11 cellular contexts compared by ENCODE assay signal in the genomic region with DNA sequence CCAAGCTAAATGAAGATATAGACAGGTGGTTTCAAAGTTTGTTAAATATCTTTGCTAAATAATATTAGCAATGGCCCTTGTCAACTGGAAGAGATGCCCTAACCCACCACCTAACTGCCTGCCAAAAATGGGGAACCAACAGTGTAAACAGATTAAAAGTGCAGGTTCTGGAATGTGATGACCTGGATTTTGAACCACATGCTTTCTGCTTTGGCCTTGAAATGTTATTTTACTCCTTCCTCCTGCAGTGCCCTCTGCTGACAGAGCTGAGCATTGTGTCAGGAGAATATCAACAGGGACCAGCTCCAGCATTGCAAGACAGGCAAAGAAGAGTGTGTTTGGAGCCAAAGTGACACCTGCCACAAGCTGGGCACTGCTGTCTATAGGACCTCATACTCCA.
DNase-seq lines count a peak whose midpoint lies in the region; ATAC-seq, FAIRE-seq and TF ChIP-seq lines count a peak whose summit lies in the region.
"Had no signal": no experiment of that assay in that cellular context is flagged by ENCODE, and none has a peak within 500 bp of the region (broad histone marks: within the 10 kb centered on the region; RNA-seq: fewer than 3 reads in every experiment).

No MANE protein-coding gene starts in this region.

- H3K79me2 ChIP-seq in KMS-11 (ENCODE audit: insufficient read depth, low read depth) (no peaks in the 10 kb centered on the region), GM12878 (ENCODE audit: control insufficient read depth, insufficient read depth, low read length) (no peaks in the 10 kb centered on the region)

- TF ChIP-seq CTCF in KMS-11 (conservative IDR thresholded peaks at IDR 0.05; ENCODE audit: low read depth, low read length) = peak; percentile 42
- TF ChIP-seq CTCF in GM12878 (IDR thresholded peaks at IDR 0.05 in 2 of 3, conservative IDR thresholded peaks at IDR 0.05 in 1 of 3; ENCODE audit: control insufficient read depth in 2 of 3, extremely low read depth in 1 of 3, insufficient read depth in 1 of 3, low read depth in 3 of 3, low read length in 3 of 3) = peak; percentile 15 to 43 (median 41); a peak in 4 of 6 replicates
- TF ChIP-seq CTCF in mucosa of descending colon (IDR thresholded peaks at IDR 0.05) = no peak

- H3K4me3 Mint-ChIP-seq in stimulated activated effector memory CD8-positive, alpha-beta T cell treated with anti-CD3 and anti-CD28 coated beads, Interleukin-12 subunit alpha, Interleukin-12 subunit beta, amount 100 ng/mL, for 72 hours = no peak overlapping the region
- H3K4me3 Mint-ChIP-seq: naive B cell had no signal

- H3K4me3 ChIP-seq in KMS-11 (IDR thresholded peaks at IDR 0.05; ENCODE audit: insufficient read depth, low read depth, low read length) (no peak overlapping the region), GM12878 (no peak overlapping the region), mucosa of descending colon (no peak overlapping the region)

- H3K27me3 ChIP-seq in KMS-11 (ENCODE audit: insufficient read depth, low read depth) (no peaks in the 10 kb centered on the region), GM12878 (replicated peaks in 1 of 2; ENCODE audit: control insufficient read depth in 2 of 2, insufficient read depth in 2 of 2, low read length in 1 of 2) (no peaks in the 10 kb centered on the region)

- peak; percentile 21 for DNase-seq in SIG-M5 treated with dmso at 0.1 percent for 504 hours (lab: John Stamatoyannopoulos, UW; ENCODE audit: unreplicated experiment)
- DNase-seq in SIG-M5 (lab: John Stamatoyannopoulos, UW) = no peak
- DNase-seq in GM12878 (ENCODE audit: low read depth, low spot score) = no peak
- no peak for DNase-seq in mucosa of descending colon
- DNase-seq in stimulated activated effector memory CD8-positive, alpha-beta T cell treated with anti-CD3 and anti-CD28 coated beads, Interleukin-12 subunit alpha, Interleukin-12 subunit beta, amount 100 ng/mL, for 72 hours (ENCODE audit: low spot score in 2 of 2) = no peak
- DNase-seq in pons (ENCODE audit: low spot score) = no peak
- DNase-seq: central memory CD4-positive, alpha-beta T cell; hypothalamus; naive B cell had no signal

- BruUV-seq in GM12878 (replicated peaks; lab: Mats Ljungman, UMichigan) = no TSS peak

- in situ Hi-C loops in GM12878 (cut with MboI) = no loop called here

- no peak for FAIRE-seq in GM12878 (lab: Jason Lieb, UNC)

- no peak for TF ChIP-seq EP300 in GM12878 (IDR thresholded peaks at IDR 0.05; ENCODE audit: borderline replicate concordance in 1 of 2, control insufficient read depth in 1 of 2, low read depth in 2 of 2, low read length in 2 of 2)

- H3K9me3 ChIP-seq in GM12878 (replicated peaks; ENCODE audit: control insufficient read depth, insufficient read depth, low read length) (no peaks in the 10 kb centered on the region; the same call in 1 of the 3 replicates), mucosa of descending colon (peaks cover 18% of the 10 kb centered on the region)

- CTCF ChIA-PET in GM12878 (lab: Yijun Ruan, JAX) = interaction anchor here (0.6 to 1.4 kb wide), 4 partner anchors 9 to 929 kb away, joined by 3 read pairs; no protein-coding TSS in a partner anchor

- no peak overlapping the region for H3K4me2 ChIP-seq in KMS-11
- H3K4me2 ChIP-seq in GM12878 (ENCODE audit: control insufficient read depth, insufficient read depth) = no peak overlapping the region

- peaks cover 11% of the 10 kb centered on the region for H3K9me3 Mint-ChIP-seq in stimulated activated effector memory CD8-positive, alpha-beta T cell treated with anti-CD3 and anti-CD28 coated beads, Interleukin-12 subunit alpha, Interleukin-12 subunit beta, amount 100 ng/mL, for 72 hours

- H3K9ac ChIP-seq in KMS-11 = no peak overlapping the region
- no peak overlapping the region for H3K9ac ChIP-seq in GM12878 (ENCODE audit: control insufficient read depth, insufficient read depth, low read length)

- TF ChIP-seq POLR2A in GM12878 (IDR thresholded peaks at IDR 0.05; ENCODE audit: low read depth, low read length) = no peak

- no peaks in the 10 kb centered on the region for H3K36me3 Mint-ChIP-seq in stimulated activated effector memory CD8-positive, alpha-beta T cell treated with anti-CD3 and anti-CD28 coated beads, Interleukin-12 subunit alpha, Interleukin-12 subunit beta, amount 100 ng/mL, for 72 hours

- RAD21 ChIA-PET in GM12878 (lab: Charles Lee; ENCODE audit: unreplicated experiment) = no interaction called here

- no peak overlapping the region for H3K27ac ChIP-seq in KMS-11
- no peak overlapping the region for H3K27ac ChIP-seq in GM12878 (ENCODE audit: control insufficient read depth, insufficient read depth)

- no peaks in the 10 kb centered on the region for H3K4me1 ChIP-seq in KMS-11 (ENCODE audit: low read depth, poor library complexity, severe bottlenecking)
- no peaks in the 10 kb centered on the region for H3K4me1 ChIP-seq in GM12878 (ENCODE audit: control insufficient read depth, insufficient read depth, low read length)
- H3K4me1 ChIP-seq in mucosa of descending colon (ENCODE audit: low read depth) = no peaks in the 10 kb centered on the region

- H3K27ac Mint-ChIP-seq in stimulated activated effector memory CD8-positive, alpha-beta T cell treated with anti-CD3 and anti-CD28 coated beads, Interleukin-12 subunit alpha, Interleukin-12 subunit beta, amount 100 ng/mL, for 72 hours = no peak overlapping the region
- H3K27ac Mint-ChIP-seq: naive B cell had no signal

- intact Hi-C loops in GM12878 (cut with micrococcal nuclease; ENCODE audit: unreplicated experiment) (no loop called here), mucosa of descending colon (cut with DNase I, micrococcal nuclease) (no loop called here)

- SMC1A ChIA-PET in GM12878 (lab: Charles Lee; ENCODE audit: uncharacterized antibody, unreplicated experiment) = interaction anchor here (1.1 kb wide), 1 partner anchor 11 kb away, joined by 3 read pairs; no protein-coding TSS in a partner anchor

- no peaks in the 10 kb centered on the region for H3K36me3 ChIP-seq in KMS-11 (ENCODE audit: insufficient read depth)
- H3K36me3 ChIP-seq in GM12878 (ENCODE audit: control insufficient read depth in 2 of 2, insufficient read depth in 2 of 2, low read length in 1 of 2) = no peaks in the 10 kb centered on the region
- no peaks in the 10 kb centered on the region for H3K36me3 ChIP-seq in mucosa of descending colon (ENCODE audit: low read depth)

- TF ChIP-seq RAD21 in GM12878 (IDR thresholded peaks at IDR 0.05; ENCODE audit: insufficient read depth, low read depth, low read length) = peak; percentile 5; the same call in 1 of the 2 replicates

- H2AFZ ChIP-seq in KMS-11 (ENCODE audit: low read depth) = no peak overlapping the region
- H2AFZ ChIP-seq in GM12878 (ENCODE audit: control insufficient read depth, low read depth, low read length) = no peak overlapping the region

- H3K4me1 Mint-ChIP-seq in stimulated activated effector memory CD8-positive, alpha-beta T cell treated with anti-CD3 and anti-CD28 coated beads, Interleukin-12 subunit alpha, Interleukin-12 subunit beta, amount 100 ng/mL, for 72 hours = peaks cover 11% of the 10 kb centered on the region

- ATAC-seq in GM12878 = 0 out of 3 replicates have a peak, but pooled peaks have one; percentile 48
- peak; percentile 52 for ATAC-seq in mucosa of descending colon
- ATAC-seq in stimulated activated effector memory CD8-positive, alpha-beta T cell treated with anti-CD3 and anti-CD28 coated beads, Interleukin-12 subunit alpha, Interleukin-12 subunit beta, amount 100 ng/mL, for 72 hours = no peak
- ATAC-seq in GM18502 (IDR thresholded peaks at IDR 0.05; ENCODE audit: poor library complexity, unreplicated experiment) = no peak

- no peaks in the 10 kb centered on the region for H4K20me1 ChIP-seq in KMS-11 (ENCODE audit: insufficient read depth)
- H4K20me1 ChIP-seq in GM12878 (ENCODE audit: control insufficient read depth, insufficient read depth) = no peaks in the 10 kb centered on the region

- POLR2A ChIA-PET in GM12878 (lab: Charles Lee) = no interaction called here

TF ChIP-seq in GM12878, 131 proteins besides CTCF, POLR2A, EP300 and RAD21:
- no peak for TF ChIP-seq IKZF1 (conservative IDR thresholded peaks at IDR 0.05)
- no peak for TF ChIP-seq MTA2 (IDR thresholded peaks at IDR 0.05; ENCODE audit: low read depth)
- 0 out of 2 replicates have a peak, but pooled peaks have one; percentile 14 for TF ChIP-seq SMC3 (IDR thresholded peaks at IDR 0.05; ENCODE audit: borderline replicate concordance, low read length)
- TF ChIP-seq RB1 (IDR thresholded peaks at IDR 0.05; ENCODE audit: borderline replicate concordance) = no peak
- no peak for TF ChIP-seq RFX5 (IDR thresholded peaks at IDR 0.05; ENCODE audit: low read depth, low read length)

Comparison
In these comparisons a context has a peak if more than half of its experiments do, and no peak if none do; other contexts are left out.
1. ATAC-seq: peak in GM12878 (single experiment) and mucosa of descending colon (single experiment); none in stimulated activated effector memory CD8-positive, alpha-beta T cell treated with anti-CD3 and anti-CD28 coated beads, Interleukin-12 subunit alpha, Interleukin-12 subunit beta, amount 100 ng/mL, for 72 hours (single experiment) and GM18502 (single experiment).